1 cellular context compared by ENCODE assay signal in the genomic region with DNA sequence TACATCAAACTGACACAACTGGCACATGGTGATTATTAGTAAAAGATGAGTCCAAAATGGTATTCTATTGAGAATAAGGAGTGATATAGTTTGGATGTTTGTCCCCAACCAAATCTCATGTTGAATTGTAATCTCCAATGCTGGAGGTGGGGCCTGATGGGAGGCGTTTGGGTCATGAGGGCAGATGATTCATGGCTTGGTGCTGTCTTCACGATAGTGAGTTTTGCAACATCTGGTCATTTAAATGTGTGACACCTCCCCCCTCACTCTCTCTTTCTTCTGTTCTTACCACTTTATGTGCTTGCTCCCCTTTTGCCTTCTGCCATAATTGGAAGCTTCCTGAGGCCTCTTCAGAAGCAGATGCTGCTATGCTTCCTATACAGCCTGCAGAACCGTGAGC.
A peak's percentile ranks its signal among the peaks of the same experiment; 100 is the strongest.
TF ChIP-seq lines count a peak whose summit lies in the region.

No MANE protein-coding gene starts in this region.

TF ChIP-seq in K562, 482 proteins besides CTCF, POLR2A, EP300 and RAD21 (continued from another document):
- TF ChIP-seq PBX2 (CRISPR knock-in tag; IDR thresholded peaks at IDR 0.05; ENCODE audit: low read depth): no peak
- peak; percentile 81 for TF ChIP-seq PBX2 (tag; conservative IDR thresholded peaks at IDR 0.05; ENCODE audit: low read depth)
- no peak for TF ChIP-seq MAZ (CRISPR knock-in tag; conservative IDR thresholded peaks at IDR 0.05 in 1 of 2, IDR thresholded peaks at IDR 0.05 in 1 of 2)
- no peak for TF ChIP-seq NCOA4 (IDR thresholded peaks at IDR 0.05; ENCODE audit: partially characterized antibody)
- TF ChIP-seq ASH1L (IDR thresholded peaks at IDR 0.05; ENCODE audit: borderline replicate concordance, low read depth, partially characterized antibody): no peak
- TF ChIP-seq KLF1 (tag; IDR thresholded peaks at IDR 0.05): no peak
- peak; percentile 78 for TF ChIP-seq CEBPB (tag; IDR thresholded peaks at IDR 0.05)
